Comparison of ENCODE assay signal across 9 cellular contexts in genomic region chr18:45386256-45386655, GRCh38.
DNase-seq lines count a peak whose midpoint lies in the region; FAIRE-seq and TF ChIP-seq lines count a peak whose summit lies in the region.
"Had no signal": no experiment of that assay in that cellular context is flagged by ENCODE, and none has a peak within 500 bp of the region (broad histone marks: within the 10 kb centered on the region; RNA-seq: fewer than 3 reads in every experiment).

No MANE protein-coding gene starts in this region.

- H3K27ac Mint-ChIP-seq in activated T-cell treated with anti-CD3 and anti-CD28 coated beads, Interleukin-2, amount 50 U/mL, for 24 hours = no peak overlapping the region
- no peak overlapping the region for H3K27ac Mint-ChIP-seq in activated CD4-positive, alpha-beta T cell treated with anti-CD3 and anti-CD28 coated beads, Interleukin-2, amount 10 ng/mL, durations not matched to agents 24 days and 14 days
- H3K27ac Mint-ChIP-seq: memory B cell had no signal

- no peaks in the 10 kb centered on the region for H3K36me3 Mint-ChIP-seq in activated T-cell treated with anti-CD3 and anti-CD28 coated beads, Interleukin-2, amount 50 U/mL, for 24 hours (ENCODE audit: low read depth)
- no peaks in the 10 kb centered on the region for H3K36me3 Mint-ChIP-seq in activated CD4-positive, alpha-beta T cell treated with anti-CD3 and anti-CD28 coated beads, Interleukin-2, amount 10 ng/mL, durations not matched to agents 24 days and 14 days (ENCODE audit: low read depth)
- H3K36me3 Mint-ChIP-seq: memory B cell had no signal

- peaks cover 32% of the 10 kb centered on the region for H3K27me3 Mint-ChIP-seq in activated T-cell treated with anti-CD3 and anti-CD28 coated beads, Interleukin-2, amount 50 U/mL, for 24 hours
- H3K27me3 Mint-ChIP-seq in activated CD4-positive, alpha-beta T cell treated with anti-CD3 and anti-CD28 coated beads, Interleukin-2, amount 10 ng/mL, durations not matched to agents 24 days and 14 days = peaks cover 15% of the 10 kb centered on the region

- no peaks in the 10 kb centered on the region for H3K9me3 Mint-ChIP-seq in activated T-cell treated with anti-CD3 and anti-CD28 coated beads, Interleukin-2, amount 50 U/mL, for 24 hours
- H3K9me3 Mint-ChIP-seq in activated CD4-positive, alpha-beta T cell treated with anti-CD3 and anti-CD28 coated beads, Interleukin-2, amount 10 ng/mL, durations not matched to agents 24 days and 14 days = no peaks in the 10 kb centered on the region
- H3K9me3 Mint-ChIP-seq: memory B cell had no signal

- H3K4me3 Mint-ChIP-seq in activated T-cell treated with anti-CD3 and anti-CD28 coated beads, Interleukin-2, amount 50 U/mL, for 24 hours = no peak overlapping the region
- H3K4me3 Mint-ChIP-seq in activated CD4-positive, alpha-beta T cell treated with anti-CD3 and anti-CD28 coated beads, Interleukin-2, amount 10 ng/mL, durations not matched to agents 24 days and 14 days = no peak overlapping the region
- H3K4me3 Mint-ChIP-seq: memory B cell had no signal

- H3K4me3 ChIP-seq in GM06990 (replicated peaks; ENCODE audit: low read depth, low read length) = no peak overlapping the region

- peak; percentile 53 for TF ChIP-seq CTCF in GM06990 (IDR thresholded peaks at IDR 0.05; ENCODE audit: insufficient read depth, low read length, poor library complexity, severe bottlenecking)

- no peak for FAIRE-seq in GM19239 (lab: Jason Lieb, UNC)

- H3K27me3 ChIP-seq in GM06990 (replicated peaks; ENCODE audit: control insufficient read depth, insufficient read depth, low read length) = no peaks in the 10 kb centered on the region; the same call in 1 of the 2 replicates

- no peaks in the 10 kb centered on the region for H3K4me1 Mint-ChIP-seq in activated T-cell treated with anti-CD3 and anti-CD28 coated beads, Interleukin-2, amount 50 U/mL, for 24 hours (ENCODE audit: low read depth)
- no peaks in the 10 kb centered on the region for H3K4me1 Mint-ChIP-seq in activated CD4-positive, alpha-beta T cell treated with anti-CD3 and anti-CD28 coated beads, Interleukin-2, amount 10 ng/mL, durations not matched to agents 24 days and 14 days
- H3K4me1 Mint-ChIP-seq: memory B cell had no signal

- intact Hi-C loops in activated CD4-positive, alpha-beta T cell treated with anti-CD3 and anti-CD28 coated beads, Interleukin-2, amount 10 ng/mL, durations not matched to agents 24 days and 14 days (cut with micrococcal nuclease) = loop anchor here (5.0 to 10.0 kb wide), 2 partner anchors 174 to 711 kb away; no protein-coding TSS in a partner anchor

- no peaks in the 10 kb centered on the region for H3K36me3 ChIP-seq in GM06990 (ENCODE audit: control insufficient read depth, insufficient read depth, low read length)

- no peak for DNase-seq in GM06990 (ENCODE audit: extremely low read depth, insufficient read length)
- peak; percentile 73 for DNase-seq in NCI-H1092 (lab: John Stamatoyannopoulos, UW)
- peak; percentile 32 for DNase-seq in amniotic epithelial cell (ENCODE audit: low read depth)
- peak; percentile 2 for DNase-seq in kidney glomerular epithelial cell (lab: John Stamatoyannopoulos, UW)
- DNase-seq in inferior parietal cortex (ENCODE audit: extremely low spot score) = no peak
- DNase-seq in GM19239 (ENCODE audit: insufficient read length, low spot score) = no peak
- no peak for DNase-seq in activated T-cell treated with anti-CD3 and anti-CD28 coated beads, Interleukin-2, amount 50 U/mL, for 24 hours
- DNase-seq in activated CD4-positive, alpha-beta T cell treated with anti-CD3 and anti-CD28 coated beads, Interleukin-2, amount 10 ng/mL, durations not matched to agents 24 days and 14 days = no peak

Comparison
In these comparisons a context has a peak if more than half of its experiments do, and no peak if none do; other contexts are left out.
1. DNase-seq: peak in NCI-H1092 (single experiment), amniotic epithelial cell (single experiment) and kidney glomerular epithelial cell (single experiment); none in GM06990 (single experiment), inferior parietal cortex (single experiment), GM19239 (single experiment), activated T-cell treated with anti-CD3 and anti-CD28 coated beads, Interleukin-2, amount 50 U/mL, for 24 hours (single experiment) and activated CD4-positive, alpha-beta T cell treated with anti-CD3 and anti-CD28 coated beads, Interleukin-2, amount 10 ng/mL, durations not matched to agents 24 days and 14 days (single experiment).